In the genomic region with DNA sequence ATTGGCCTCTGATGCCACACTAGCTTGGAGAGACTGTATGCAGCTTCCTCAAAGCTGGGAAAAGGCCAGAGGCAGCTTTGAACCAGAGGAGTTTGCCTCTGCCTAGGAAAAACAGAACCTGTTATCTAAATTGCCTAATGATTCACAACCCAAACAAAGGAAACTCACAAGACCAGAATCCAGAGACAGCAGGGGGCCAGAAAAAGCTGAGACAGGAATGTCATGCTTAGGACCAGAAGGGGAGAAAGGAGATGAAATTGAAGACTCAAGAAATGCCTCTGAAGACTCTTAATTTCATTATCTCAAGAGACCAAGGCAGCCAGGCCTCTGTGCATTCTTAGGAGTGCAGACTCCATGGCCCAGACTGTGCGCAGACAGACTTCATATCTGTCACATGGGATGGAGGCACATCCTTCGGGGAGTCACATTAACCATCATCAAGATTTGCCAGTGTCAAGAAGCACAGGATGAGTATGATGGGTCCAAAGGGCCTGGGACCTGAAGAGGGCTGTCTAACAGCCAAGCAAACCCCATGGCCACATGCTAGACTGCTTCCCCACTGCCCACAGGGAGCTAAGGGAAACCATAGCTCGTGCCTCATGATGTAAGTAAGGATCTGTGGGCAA, we compare ENCODE assay signal across 1 cellular context.
A peak's percentile ranks its signal among the peaks of the same experiment; 100 is the strongest.
TF ChIP-seq lines count a peak whose summit lies in the region.

No MANE protein-coding gene starts in this region.

TF ChIP-seq in HEK293, 187 proteins besides CTCF, POLR2A, EP300 and RAD21 (continued from another document and continues in another):
- TF ChIP-seq HOXA7 (CRISPR knock-in tag; IDR thresholded peaks at IDR 0.05; ENCODE audit: borderline replicate concordance) = no peak
- TF ChIP-seq BCL11A (tag by site-specific recombination; IDR thresholded peaks at IDR 0.05; ENCODE audit: low read depth) = peak; percentile 25; the same call in 1 of the 2 replicates
- no peak; the same call in 1 of the 2 replicates for TF ChIP-seq TRIM28 (IDR thresholded peaks at IDR 0.05; ENCODE audit: borderline replicate concordance, low read length)
- peak; percentile 79 for TF ChIP-seq ZNF629 (tag by site-specific recombination; IDR thresholded peaks at IDR 0.05)
- TF ChIP-seq, protein P1, sequence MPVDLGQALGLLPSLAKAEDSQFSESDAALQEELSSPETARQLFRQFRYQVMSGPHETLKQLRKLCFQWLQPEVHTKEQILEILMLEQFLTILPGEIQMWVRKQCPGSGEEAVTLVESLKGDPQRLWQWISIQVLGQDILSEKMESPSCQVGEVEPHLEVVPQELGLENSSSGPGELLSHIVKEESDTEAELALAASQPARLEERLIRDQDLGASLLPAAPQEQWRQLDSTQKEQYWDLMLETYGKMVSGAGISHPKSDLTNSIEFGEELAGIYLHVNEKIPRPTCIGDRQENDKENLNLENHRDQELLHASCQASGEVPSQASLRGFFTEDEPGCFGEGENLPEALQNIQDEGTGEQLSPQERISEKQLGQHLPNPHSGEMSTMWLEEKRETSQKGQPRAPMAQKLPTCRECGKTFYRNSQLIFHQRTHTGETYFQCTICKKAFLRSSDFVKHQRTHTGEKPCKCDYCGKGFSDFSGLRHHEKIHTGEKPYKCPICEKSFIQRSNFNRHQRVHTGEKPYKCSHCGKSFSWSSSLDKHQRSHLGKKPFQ (tag by site-specific recombination; IDR thresholded peaks at IDR 0.05) = peak; percentile 39; the same call in 1 of the 2 replicates
- no peak for TF ChIP-seq OVOL3 (tag by site-specific recombination; IDR thresholded peaks at IDR 0.05)
- TF ChIP-seq, protein P2, sequence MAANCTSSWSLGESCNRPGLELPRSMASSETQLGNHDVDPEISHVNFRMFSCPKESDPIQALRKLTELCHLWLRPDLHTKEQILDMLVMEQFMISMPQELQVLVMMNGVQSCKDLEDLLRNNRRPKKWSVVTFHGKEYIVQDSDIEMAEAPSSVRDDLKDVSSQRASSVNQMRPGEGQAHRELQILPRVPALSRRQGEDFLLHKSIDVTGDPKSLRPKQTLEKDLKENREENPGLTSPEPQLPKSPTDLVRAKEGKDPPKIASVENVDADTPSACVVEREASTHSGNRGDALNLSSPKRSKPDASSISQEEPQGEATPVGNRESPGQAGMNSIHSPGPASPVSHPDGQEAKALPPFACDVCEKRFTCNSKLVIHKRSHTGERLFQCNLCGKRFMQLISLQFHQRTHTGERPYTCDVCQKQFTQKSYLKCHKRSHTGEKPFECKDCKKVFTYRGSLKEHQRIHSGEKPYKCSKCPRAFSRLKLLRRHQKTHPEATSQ (tag by site-specific recombination; IDR thresholded peaks at IDR 0.05) = no peak
- TF ChIP-seq SP7 (tag by site-specific recombination; IDR thresholded peaks at IDR 0.05) = peak; percentile 85
- 0 out of 2 replicates have a peak, but pooled peaks have one; percentile 28 for TF ChIP-seq WT1 (tag by site-specific recombination; IDR thresholded peaks at IDR 0.05)
- no peak for TF ChIP-seq ZNF184 (tag by site-specific recombination; IDR thresholded peaks at IDR 0.05)
- TF ChIP-seq ZNF843 (tag by site-specific recombination; IDR thresholded peaks at IDR 0.05) = peak; percentile 84
- TF ChIP-seq, protein P3, sequence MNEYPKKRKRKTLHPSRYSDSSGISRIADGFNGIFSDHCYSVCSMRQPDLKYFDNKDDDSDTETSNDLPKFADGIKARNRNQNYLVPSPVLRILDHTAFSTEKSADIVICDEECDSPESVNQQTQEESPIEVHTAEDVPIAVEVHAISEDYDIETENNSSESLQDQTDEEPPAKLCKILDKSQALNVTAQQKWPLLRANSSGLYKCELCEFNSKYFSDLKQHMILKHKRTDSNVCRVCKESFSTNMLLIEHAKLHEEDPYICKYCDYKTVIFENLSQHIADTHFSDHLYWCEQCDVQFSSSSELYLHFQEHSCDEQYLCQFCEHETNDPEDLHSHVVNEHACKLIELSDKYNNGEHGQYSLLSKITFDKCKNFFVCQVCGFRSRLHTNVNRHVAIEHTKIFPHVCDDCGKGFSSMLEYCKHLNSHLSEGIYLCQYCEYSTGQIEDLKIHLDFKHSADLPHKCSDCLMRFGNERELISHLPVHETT (tag by site-specific recombination; IDR thresholded peaks at IDR 0.05) = peak; percentile 17; the same call in 1 of the 2 replicates
- TF ChIP-seq, protein P4, sequence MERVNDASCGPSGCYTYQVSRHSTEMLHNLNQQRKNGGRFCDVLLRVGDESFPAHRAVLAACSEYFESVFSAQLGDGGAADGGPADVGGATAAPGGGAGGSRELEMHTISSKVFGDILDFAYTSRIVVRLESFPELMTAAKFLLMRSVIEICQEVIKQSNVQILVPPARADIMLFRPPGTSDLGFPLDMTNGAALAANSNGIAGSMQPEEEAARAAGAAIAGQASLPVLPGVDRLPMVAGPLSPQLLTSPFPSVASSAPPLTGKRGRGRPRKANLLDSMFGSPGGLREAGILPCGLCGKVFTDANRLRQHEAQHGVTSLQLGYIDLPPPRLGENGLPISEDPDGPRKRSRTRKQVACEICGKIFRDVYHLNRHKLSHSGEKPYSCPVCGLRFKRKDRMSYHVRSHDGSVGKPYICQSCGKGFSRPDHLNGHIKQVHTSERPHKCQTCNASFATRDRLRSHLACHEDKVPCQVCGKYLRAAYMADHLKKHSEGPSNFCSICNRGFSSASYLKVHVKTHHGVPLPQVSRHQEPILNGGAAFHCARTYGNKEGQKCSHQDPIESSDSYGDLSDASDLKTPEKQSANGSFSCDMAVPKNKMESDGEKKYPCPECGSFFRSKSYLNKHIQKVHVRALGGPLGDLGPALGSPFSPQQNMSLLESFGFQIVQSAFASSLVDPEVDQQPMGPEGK (tag by site-specific recombination; IDR thresholded peaks at IDR 0.05) = no peak
- no peak for TF ChIP-seq ZNF670 (tag by site-specific recombination; IDR thresholded peaks at IDR 0.05; ENCODE audit: low read depth)
- TF ChIP-seq HOXD13 (CRISPR knock-in tag; IDR thresholded peaks at IDR 0.05; ENCODE audit: borderline replicate concordance) = no peak
- peak; percentile 92 for TF ChIP-seq GLIS1 (tag by site-specific recombination; IDR thresholded peaks at IDR 0.05)
- TF ChIP-seq ZNF2 (tag by site-specific recombination; IDR thresholded peaks at IDR 0.05) = peak; percentile 80
- no peak for TF ChIP-seq SP3 (tag by site-specific recombination; IDR thresholded peaks at IDR 0.05)
- TF ChIP-seq, protein P5, sequence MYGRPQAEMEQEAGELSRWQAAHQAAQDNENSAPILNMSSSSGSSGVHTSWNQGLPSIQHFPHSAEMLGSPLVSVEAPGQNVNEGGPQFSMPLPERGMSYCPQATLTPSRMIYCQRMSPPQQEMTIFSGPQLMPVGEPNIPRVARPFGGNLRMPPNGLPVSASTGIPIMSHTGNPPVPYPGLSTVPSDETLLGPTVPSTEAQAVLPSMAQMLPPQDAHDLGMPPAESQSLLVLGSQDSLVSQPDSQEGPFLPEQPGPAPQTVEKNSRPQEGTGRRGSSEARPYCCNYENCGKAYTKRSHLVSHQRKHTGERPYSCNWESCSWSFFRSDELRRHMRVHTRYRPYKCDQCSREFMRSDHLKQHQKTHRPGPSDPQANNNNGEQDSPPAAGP (tag by site-specific recombination; IDR thresholded peaks at IDR 0.05) = peak; percentile 26; the same call in 1 of the 2 replicates
- no peak for TF ChIP-seq ZNF501 (tag by site-specific recombination; IDR thresholded peaks at IDR 0.05)
- TF ChIP-seq ZNF596 (tag by site-specific recombination; IDR thresholded peaks at IDR 0.05) = no peak
- TF ChIP-seq ZNF211 (tag by site-specific recombination; IDR thresholded peaks at IDR 0.05; ENCODE audit: low read depth) = no peak
- TF ChIP-seq SETDB1 (IDR thresholded peaks at IDR 0.05; ENCODE audit: insufficient read length, low read length) = peak; percentile 31
- no peak for TF ChIP-seq GLI4 (tag by site-specific recombination; IDR thresholded peaks at IDR 0.05)
- 0 out of 2 replicates have a peak, but pooled peaks have one; percentile 26 for TF ChIP-seq ZBTB8A (tag by site-specific recombination; IDR thresholded peaks at IDR 0.05)
- TF ChIP-seq ZNF354C (tag by site-specific recombination; IDR thresholded peaks at IDR 0.05; ENCODE audit: borderline replicate concordance, low read depth) = no peak
- TF ChIP-seq ZNF169 (tag by site-specific recombination; IDR thresholded peaks at IDR 0.05) = no peak
- peak; percentile 97 for TF ChIP-seq FEZF1 (tag by site-specific recombination; IDR thresholded peaks at IDR 0.05)
- TF ChIP-seq SCRT2 (tag by site-specific recombination; IDR thresholded peaks at IDR 0.05) = no peak
- TF ChIP-seq PRDM1 (tag by site-specific recombination; IDR thresholded peaks at IDR 0.05) = peak; percentile 89
- TF ChIP-seq, protein P6, sequence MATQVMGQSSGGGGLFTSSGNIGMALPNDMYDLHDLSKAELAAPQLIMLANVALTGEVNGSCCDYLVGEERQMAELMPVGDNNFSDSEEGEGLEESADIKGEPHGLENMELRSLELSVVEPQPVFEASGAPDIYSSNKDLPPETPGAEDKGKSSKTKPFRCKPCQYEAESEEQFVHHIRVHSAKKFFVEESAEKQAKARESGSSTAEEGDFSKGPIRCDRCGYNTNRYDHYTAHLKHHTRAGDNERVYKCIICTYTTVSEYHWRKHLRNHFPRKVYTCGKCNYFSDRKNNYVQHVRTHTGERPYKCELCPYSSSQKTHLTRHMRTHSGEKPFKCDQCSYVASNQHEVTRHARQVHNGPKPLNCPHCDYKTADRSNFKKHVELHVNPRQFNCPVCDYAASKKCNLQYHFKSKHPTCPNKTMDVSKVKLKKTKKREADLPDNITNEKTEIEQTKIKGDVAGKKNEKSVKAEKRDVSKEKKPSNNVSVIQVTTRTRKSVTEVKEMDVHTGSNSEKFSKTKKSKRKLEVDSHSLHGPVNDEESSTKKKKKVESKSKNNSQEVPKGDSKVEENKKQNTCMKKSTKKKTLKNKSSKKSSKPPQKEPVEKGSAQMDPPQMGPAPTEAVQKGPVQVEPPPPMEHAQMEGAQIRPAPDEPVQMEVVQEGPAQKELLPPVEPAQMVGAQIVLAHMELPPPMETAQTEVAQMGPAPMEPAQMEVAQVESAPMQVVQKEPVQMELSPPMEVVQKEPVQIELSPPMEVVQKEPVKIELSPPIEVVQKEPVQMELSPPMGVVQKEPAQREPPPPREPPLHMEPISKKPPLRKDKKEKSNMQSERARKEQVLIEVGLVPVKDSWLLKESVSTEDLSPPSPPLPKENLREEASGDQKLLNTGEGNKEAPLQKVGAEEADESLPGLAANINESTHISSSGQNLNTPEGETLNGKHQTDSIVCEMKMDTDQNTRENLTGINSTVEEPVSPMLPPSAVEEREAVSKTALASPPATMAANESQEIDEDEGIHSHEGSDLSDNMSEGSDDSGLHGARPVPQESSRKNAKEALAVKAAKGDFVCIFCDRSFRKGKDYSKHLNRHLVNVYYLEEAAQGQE (tag by site-specific recombination; IDR thresholded peaks at IDR 0.05) = no peak
- TF ChIP-seq, protein P7, sequence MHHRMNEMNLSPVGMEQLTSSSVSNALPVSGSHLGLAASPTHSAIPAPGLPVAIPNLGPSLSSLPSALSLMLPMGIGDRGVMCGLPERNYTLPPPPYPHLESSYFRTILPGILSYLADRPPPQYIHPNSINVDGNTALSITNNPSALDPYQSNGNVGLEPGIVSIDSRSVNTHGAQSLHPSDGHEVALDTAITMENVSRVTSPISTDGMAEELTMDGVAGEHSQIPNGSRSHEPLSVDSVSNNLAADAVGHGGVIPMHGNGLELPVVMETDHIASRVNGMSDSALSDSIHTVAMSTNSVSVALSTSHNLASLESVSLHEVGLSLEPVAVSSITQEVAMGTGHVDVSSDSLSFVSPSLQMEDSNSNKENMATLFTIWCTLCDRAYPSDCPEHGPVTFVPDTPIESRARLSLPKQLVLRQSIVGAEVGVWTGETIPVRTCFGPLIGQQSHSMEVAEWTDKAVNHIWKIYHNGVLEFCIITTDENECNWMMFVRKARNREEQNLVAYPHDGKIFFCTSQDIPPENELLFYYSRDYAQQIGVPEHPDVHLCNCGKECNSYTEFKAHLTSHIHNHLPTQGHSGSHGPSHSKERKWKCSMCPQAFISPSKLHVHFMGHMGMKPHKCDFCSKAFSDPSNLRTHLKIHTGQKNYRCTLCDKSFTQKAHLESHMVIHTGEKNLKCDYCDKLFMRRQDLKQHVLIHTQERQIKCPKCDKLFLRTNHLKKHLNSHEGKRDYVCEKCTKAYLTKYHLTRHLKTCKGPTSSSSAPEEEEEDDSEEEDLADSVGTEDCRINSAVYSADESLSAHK (tag by site-specific recombination; IDR thresholded peaks at IDR 0.05) = peak; percentile 59; the same call in 1 of the 2 replicates
- peak; percentile 88 for TF ChIP-seq ZXDB (tag by site-specific recombination; IDR thresholded peaks at IDR 0.05)
- TF ChIP-seq, protein P8, sequence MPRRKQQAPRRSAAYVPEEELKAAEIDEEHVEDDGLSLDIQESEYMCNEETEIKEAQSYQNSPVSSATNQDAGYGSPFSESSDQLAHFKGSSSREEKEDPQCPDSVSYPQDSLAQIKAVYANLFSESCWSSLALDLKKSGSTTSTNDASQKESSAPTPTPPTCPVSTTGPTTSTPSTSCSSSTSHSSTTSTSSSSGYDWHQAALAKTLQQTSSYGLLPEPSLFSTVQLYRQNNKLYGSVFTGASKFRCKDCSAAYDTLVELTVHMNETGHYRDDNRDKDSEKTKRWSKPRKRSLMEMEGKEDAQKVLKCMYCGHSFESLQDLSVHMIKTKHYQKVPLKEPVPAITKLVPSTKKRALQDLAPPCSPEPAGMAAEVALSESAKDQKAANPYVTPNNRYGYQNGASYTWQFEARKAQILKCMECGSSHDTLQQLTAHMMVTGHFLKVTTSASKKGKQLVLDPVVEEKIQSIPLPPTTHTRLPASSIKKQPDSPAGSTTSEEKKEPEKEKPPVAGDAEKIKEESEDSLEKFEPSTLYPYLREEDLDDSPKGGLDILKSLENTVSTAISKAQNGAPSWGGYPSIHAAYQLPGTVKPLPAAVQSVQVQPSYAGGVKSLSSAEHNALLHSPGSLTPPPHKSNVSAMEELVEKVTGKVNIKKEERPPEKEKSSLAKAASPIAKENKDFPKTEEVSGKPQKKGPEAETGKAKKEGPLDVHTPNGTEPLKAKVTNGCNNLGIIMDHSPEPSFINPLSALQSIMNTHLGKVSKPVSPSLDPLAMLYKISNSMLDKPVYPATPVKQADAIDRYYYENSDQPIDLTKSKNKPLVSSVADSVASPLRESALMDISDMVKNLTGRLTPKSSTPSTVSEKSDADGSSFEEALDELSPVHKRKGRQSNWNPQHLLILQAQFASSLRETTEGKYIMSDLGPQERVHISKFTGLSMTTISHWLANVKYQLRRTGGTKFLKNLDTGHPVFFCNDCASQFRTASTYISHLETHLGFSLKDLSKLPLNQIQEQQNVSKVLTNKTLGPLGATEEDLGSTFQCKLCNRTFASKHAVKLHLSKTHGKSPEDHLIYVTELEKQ (tag by site-specific recombination; IDR thresholded peaks at IDR 0.05; ENCODE audit: borderline replicate concordance) = no peak
- TF ChIP-seq, protein P9, sequence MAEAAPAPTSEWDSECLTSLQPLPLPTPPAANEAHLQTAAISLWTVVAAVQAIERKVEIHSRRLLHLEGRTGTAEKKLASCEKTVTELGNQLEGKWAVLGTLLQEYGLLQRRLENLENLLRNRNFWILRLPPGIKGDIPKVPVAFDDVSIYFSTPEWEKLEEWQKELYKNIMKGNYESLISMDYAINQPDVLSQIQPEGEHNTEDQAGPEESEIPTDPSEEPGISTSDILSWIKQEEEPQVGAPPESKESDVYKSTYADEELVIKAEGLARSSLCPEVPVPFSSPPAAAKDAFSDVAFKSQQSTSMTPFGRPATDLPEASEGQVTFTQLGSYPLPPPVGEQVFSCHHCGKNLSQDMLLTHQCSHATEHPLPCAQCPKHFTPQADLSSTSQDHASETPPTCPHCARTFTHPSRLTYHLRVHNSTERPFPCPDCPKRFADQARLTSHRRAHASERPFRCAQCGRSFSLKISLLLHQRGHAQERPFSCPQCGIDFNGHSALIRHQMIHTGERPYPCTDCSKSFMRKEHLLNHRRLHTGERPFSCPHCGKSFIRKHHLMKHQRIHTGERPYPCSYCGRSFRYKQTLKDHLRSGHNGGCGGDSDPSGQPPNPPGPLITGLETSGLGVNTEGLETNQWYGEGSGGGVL (tag by site-specific recombination; IDR thresholded peaks at IDR 0.05) = no peak
- no peak for TF ChIP-seq ZNF514 (tag by site-specific recombination; IDR thresholded peaks at IDR 0.05)
- peak; percentile 58 for TF ChIP-seq ZNF660 (tag by site-specific recombination; IDR thresholded peaks at IDR 0.05)
- peak; percentile 73 for TF ChIP-seq OSR2 (tag by site-specific recombination; IDR thresholded peaks at IDR 0.05)
